10 cellular contexts compared by ENCODE assay signal in genomic region chr3:126266291-126266840, GRCh38.
DNase-seq lines count a peak whose midpoint lies in the region; ATAC-seq and TF ChIP-seq lines count a peak whose summit lies in the region.
"Had no signal": no experiment of that assay in that cellular context is flagged by ENCODE, and none has a peak within 500 bp of the region (broad histone marks: within the 10 kb centered on the region; RNA-seq: fewer than 3 reads in every experiment).

No MANE protein-coding gene starts in this region.

- ATAC-seq in GM21447 (IDR thresholded peaks at IDR 0.05; ENCODE audit: unreplicated experiment) = no peak
- ATAC-seq in GM19397 (IDR thresholded peaks at IDR 0.05; ENCODE audit: unreplicated experiment) = no peak
- no peak for ATAC-seq in HG03565 (IDR thresholded peaks at IDR 0.05; ENCODE audit: unreplicated experiment)
- ATAC-seq: natural killer cell treated with Interleukin-12 subunit alpha and Interleukin-12 subunit beta and Interleukin-15 and Interleukin-18, amount 100 ng/mL, for 72 hours had no signal

- POLR2A ChIA-PET in MCF 10A (lab: Yijun Ruan, JAX) = interaction anchor here (0.7 to 2.1 kb wide), 3 partner anchors 18 to 91 kb away, joined by 3 to 12 read pairs (median 9); partner anchors contain the start of gene KLF15

- peak overlapping the region; percentile 69; the same call in 1 of the 2 replicates for H3K4me3 ChIP-seq in iPS-20b (ENCODE audit: low read length)

- no peaks in the 10 kb centered on the region for H3K36me3 ChIP-seq in iPS-20b (ENCODE audit: insufficient read depth, low read depth, low read length)

- CTCF ChIA-PET in MCF 10A (lab: Yijun Ruan, JAX) = interaction anchor here (0.5 to 1.1 kb wide), 7 partner anchors 20 to 184 kb away, joined by 3 to 4 read pairs (median 3); partner anchors contain the start of gene ALDH1L1

- H3K9ac ChIP-seq in iPS-20b (ENCODE audit: low read depth, low read length) = peak overlapping the region; percentile 71; the same call in 1 of the 2 replicates

- intact Hi-C loops in MCF 10A (cut with micrococcal nuclease) = loop anchor here (2.0 kb wide), 1 partner anchor 90 kb away; the partner anchor contains the start of gene KLF15

- no peaks in the 10 kb centered on the region for H3K9me3 ChIP-seq in iPS-20b (ENCODE audit: insufficient read depth, low read depth, low read length)

- H3K27ac ChIP-seq in iPS-20b (ENCODE audit: low read length) = no peak overlapping the region

- BruUV-seq in MCF 10A (replicated peaks; lab: Mats Ljungman, UMichigan) = TSS peak; percentile 10

- DNase-seq in EL (peak; percentile 25), MCF 10A (ENCODE audit: unreplicated experiment) (peak; percentile 47), renal cortical epithelial cell (ENCODE audit: low read depth) (peak; percentile 32), NCI-H1436 treated with DMSO at 0.1 percent for 48 hours (lab: John Stamatoyannopoulos, UW) (no peak)
- DNase-seq: activated gamma-delta T cell had no signal

- H3K4me1 ChIP-seq in iPS-20b (ENCODE audit: insufficient read depth, low read length) = peaks cover 4% of the 10 kb centered on the region

- H3K27me3 Mint-ChIP-seq in MCF 10A (ENCODE audit: insufficient read depth, unreplicated experiment) = no peaks in the 10 kb centered on the region

- peak overlapping the region; percentile 71 for H3K4me3 Mint-ChIP-seq in MCF 10A (ENCODE audit: unreplicated experiment)
- H3K4me3 Mint-ChIP-seq: natural killer cell treated with Interleukin-12 subunit alpha and Interleukin-12 subunit beta and Interleukin-15 and Interleukin-18, amount 100 ng/mL, for 72 hours had no signal

- peaks cover 63% of the 10 kb centered on the region for H3K4me1 Mint-ChIP-seq in MCF 10A (ENCODE audit: insufficient read depth, unreplicated experiment)

- no peaks in the 10 kb centered on the region for H3K36me3 Mint-ChIP-seq in MCF 10A (ENCODE audit: insufficient read depth, unreplicated experiment)
- H3K36me3 Mint-ChIP-seq: natural killer cell treated with Interleukin-12 subunit alpha and Interleukin-12 subunit beta and Interleukin-15 and Interleukin-18, amount 100 ng/mL, for 72 hours had no signal

- TF ChIP-seq CTCF in MCF 10A (IDR thresholded peaks at IDR 0.05; ENCODE audit: unreplicated experiment) = no peak

- peak overlapping the region; percentile 66 for H3K27ac Mint-ChIP-seq in MCF 10A (ENCODE audit: low read depth, unreplicated experiment)
- H3K27ac Mint-ChIP-seq: natural killer cell treated with Interleukin-12 subunit alpha and Interleukin-12 subunit beta and Interleukin-15 and Interleukin-18, amount 100 ng/mL, for 72 hours had no signal

- H3K9me3 Mint-ChIP-seq in MCF 10A (ENCODE audit: unreplicated experiment) = no peaks in the 10 kb centered on the region
- H3K9me3 Mint-ChIP-seq: natural killer cell treated with Interleukin-12 subunit alpha and Interleukin-12 subunit beta and Interleukin-15 and Interleukin-18, amount 100 ng/mL, for 72 hours had no signal

- H3K27me3 ChIP-seq in iPS-20b (ENCODE audit: insufficient read depth, low read length) = peaks cover 20% of the 10 kb centered on the region
